ENCODE assay signal across 33 cellular contexts in genomic region chrX:71638409-71638808, GRCh38. TPM values are rescaled to one million over a fixed set of nuclear protein-coding genes. Genes with fewer than 3 reads are reported as not detected.
DNase-seq lines count a peak whose midpoint lies in the region; ATAC-seq, FAIRE-seq and TF ChIP-seq lines count a peak whose summit lies in the region.
"Had no signal": no experiment of that assay in that cellular context is flagged by ENCODE, and none has a peak within 500 bp of the region (broad histone marks: within the 10 kb centered on the region; RNA-seq: fewer than 3 reads in every experiment).

No MANE protein-coding gene starts in this region.

- FAIRE-seq in endothelial cell of umbilical vein (lab: Jason Lieb, UNC): peak; percentile 82
- FAIRE-seq: TTC549 had no signal

- BruUV-seq in endothelial cell of umbilical vein (replicated peaks; lab: Mats Ljungman, UMichigan): no TSS peak

- CTCF ChIA-PET in activated CD8-positive, alpha-beta memory T cell treated with anti-CD3 and anti-CD28 coated beads, Interleukin-2, amount 10 ng/mL, durations not matched to agents 7 days and 5 days (lab: Charles Lee): interaction anchor here (0.7 to 5.2 kb wide), 3 partner anchors 12 to 22 kb away, joined by 4 to 33 read pairs (median 4); partner anchors contain the start of gene CXCR3
- CTCF ChIA-PET in endothelial cell of umbilical vein (lab: Charles Lee): interaction anchor here (0.5 to 1.0 kb wide), 2 partner anchors 16 to 361 kb away, joined by 3 to 7 read pairs; no protein-coding TSS in a partner anchor

- no peaks in the 10 kb centered on the region for H3K79me2 ChIP-seq in endothelial cell of umbilical vein (ENCODE audit: control insufficient read depth, insufficient read depth, low read length)

- TF ChIP-seq POLR2A in endothelial cell of umbilical vein (IDR thresholded peaks at IDR 0.05; ENCODE audit: low read depth, low read length): no peak
- TF ChIP-seq POLR2A in erythroblast (IDR thresholded peaks at IDR 0.05; ENCODE audit: low read length): no peak

- peak overlapping the region; percentile 54 for H2AFZ ChIP-seq in endothelial cell of umbilical vein (ENCODE audit: low read depth, low read length)

- intact Hi-C loops in endothelial cell of umbilical vein (cut with micrococcal nuclease): loop anchor here (1.0 kb wide), 1 partner anchor 16 kb away; no protein-coding TSS in a partner anchor

- ATAC-seq in activated CD8-positive, alpha-beta memory T cell treated with anti-CD3 and anti-CD28 coated beads, Interleukin-2, amount 10 ng/mL, durations not matched to agents 7 days and 5 days: peak; percentile 41
- peak; percentile 21 for ATAC-seq in GM19351 (IDR thresholded peaks at IDR 0.05; ENCODE audit: unreplicated experiment)
- ATAC-seq in stimulated activated effector memory CD8-positive, alpha-beta T cell treated with anti-CD3 and anti-CD28 coated beads, Interleukin-12 subunit alpha, Interleukin-12 subunit beta, amount 100 ng/mL, for 72 hours: peak; percentile 70

- peaks cover 24% of the 10 kb centered on the region for H3K4me1 ChIP-seq in endothelial cell of umbilical vein (ENCODE audit: control insufficient read depth, extremely low read depth, insufficient read depth, low read length)
- H3K4me1 ChIP-seq: SJSA1, suprapubic skin, uterus had no signal

- H3K4me2 ChIP-seq in endothelial cell of umbilical vein (ENCODE audit: insufficient read depth, low read length): peak overlapping the region; percentile 88

- H3K36me3 Mint-ChIP-seq in activated CD8-positive, alpha-beta memory T cell treated with anti-CD3 and anti-CD28 coated beads, Interleukin-2, amount 10 ng/mL, durations not matched to agents 7 days and 5 days: peaks cover 1% of the 10 kb centered on the region
- no peaks in the 10 kb centered on the region for H3K36me3 Mint-ChIP-seq in stimulated activated effector memory CD8-positive, alpha-beta T cell treated with anti-CD3 and anti-CD28 coated beads, Interleukin-12 subunit alpha, Interleukin-12 subunit beta, amount 100 ng/mL, for 72 hours
- H3K36me3 Mint-ChIP-seq: memory B cell, naive B cell had no signal

- POLR2A ChIA-PET in endothelial cell of umbilical vein (lab: Charles Lee): no interaction called here

- H3K9me3 ChIP-seq in endothelial cell of umbilical vein (replicated peaks; ENCODE audit: control insufficient read depth, insufficient read depth, low read length) (no peaks in the 10 kb centered on the region), MG63 (no peaks in the 10 kb centered on the region)
- H3K9me3 ChIP-seq: heart left ventricle, SJSA1, suprapubic skin, uterus had no signal

- H3K9me3 Mint-ChIP-seq in activated CD8-positive, alpha-beta memory T cell treated with anti-CD3 and anti-CD28 coated beads, Interleukin-2, amount 10 ng/mL, durations not matched to agents 7 days and 5 days (ENCODE audit: low read depth): no peaks in the 10 kb centered on the region
- H3K9me3 Mint-ChIP-seq in stimulated activated effector memory CD8-positive, alpha-beta T cell treated with anti-CD3 and anti-CD28 coated beads, Interleukin-12 subunit alpha, Interleukin-12 subunit beta, amount 100 ng/mL, for 72 hours: no peaks in the 10 kb centered on the region
- H3K9me3 Mint-ChIP-seq: activated naive CD8-positive, alpha-beta T cell treated with anti-CD3 and anti-CD28 coated beads, Interleukin-2, amount 10 ng/mL, durations not matched to agents 7 days and 5 days; memory B cell; naive B cell had no signal

- H3K27me3 Mint-ChIP-seq in activated CD8-positive, alpha-beta memory T cell treated with anti-CD3 and anti-CD28 coated beads, Interleukin-2, amount 10 ng/mL, durations not matched to agents 7 days and 5 days: no peaks in the 10 kb centered on the region
- H3K27me3 Mint-ChIP-seq: activated naive CD8-positive, alpha-beta T cell treated with anti-CD3 and anti-CD28 coated beads, Interleukin-2, amount 10 ng/mL, durations not matched to agents 7 days and 5 days; memory B cell; naive B cell had no signal

- no peaks in the 10 kb centered on the region for H3K9me1 ChIP-seq in endothelial cell of umbilical vein (replicated peaks; ENCODE audit: control insufficient read depth, extremely low read depth, insufficient read depth, low read length)

- H3K36me3 ChIP-seq in endothelial cell of umbilical vein (ENCODE audit: control insufficient read depth in 2 of 2, extremely low read depth in 1 of 2, insufficient read depth in 2 of 2, low read length in 2 of 2): no peaks in the 10 kb centered on the region
- no peaks in the 10 kb centered on the region for H3K36me3 ChIP-seq in MG63
- H3K36me3 ChIP-seq: heart left ventricle, SJSA1, suprapubic skin, uterus had no signal

- H3K4me3 ChIP-seq in endothelial cell of umbilical vein (replicated peaks in 1 of 3; ENCODE audit: insufficient read depth in 1 of 3, low read depth in 1 of 3, low read length in 3 of 3): no peak overlapping the region
- no peak overlapping the region for H3K4me3 ChIP-seq in MG63
- H3K4me3 ChIP-seq: SJSA1, suprapubic skin, uterus had no signal

- H3K9ac ChIP-seq in endothelial cell of umbilical vein (replicated peaks; ENCODE audit: extremely low read depth, insufficient read depth, low read length): peak overlapping the region; percentile 34

- H3K27me3 ChIP-seq in endothelial cell of umbilical vein (ENCODE audit: control insufficient read depth in 2 of 2, insufficient read depth in 2 of 2, low read length in 2 of 2): no peaks in the 10 kb centered on the region
- no peaks in the 10 kb centered on the region for H3K27me3 ChIP-seq in MG63
- H3K27me3 ChIP-seq: heart left ventricle, SJSA1, suprapubic skin, uterus had no signal

- no peaks in the 10 kb centered on the region for H4K20me1 ChIP-seq in endothelial cell of umbilical vein (replicated peaks; ENCODE audit: control insufficient read depth, extremely low read depth, insufficient read depth, low read length)

- H3K27ac ChIP-seq in endothelial cell of umbilical vein (ENCODE audit: insufficient read depth, low read depth, low read length): peak overlapping the region; percentile 39
- H3K27ac ChIP-seq: SJSA1, suprapubic skin, uterus had no signal

- H3K4me1 Mint-ChIP-seq in activated CD8-positive, alpha-beta memory T cell treated with anti-CD3 and anti-CD28 coated beads, Interleukin-2, amount 10 ng/mL, durations not matched to agents 7 days and 5 days: peaks cover 15% of the 10 kb centered on the region
- peaks cover 6% of the 10 kb centered on the region for H3K4me1 Mint-ChIP-seq in stimulated activated effector memory CD8-positive, alpha-beta T cell treated with anti-CD3 and anti-CD28 coated beads, Interleukin-12 subunit alpha, Interleukin-12 subunit beta, amount 100 ng/mL, for 72 hours

- no peak overlapping the region for H3K27ac Mint-ChIP-seq in activated CD8-positive, alpha-beta memory T cell treated with anti-CD3 and anti-CD28 coated beads, Interleukin-2, amount 10 ng/mL, durations not matched to agents 7 days and 5 days
- no peak overlapping the region for H3K27ac Mint-ChIP-seq in stimulated activated effector memory CD8-positive, alpha-beta T cell treated with anti-CD3 and anti-CD28 coated beads, Interleukin-12 subunit alpha, Interleukin-12 subunit beta, amount 100 ng/mL, for 72 hours
- H3K27ac Mint-ChIP-seq: activated naive CD8-positive, alpha-beta T cell treated with anti-CD3 and anti-CD28 coated beads, Interleukin-2, amount 10 ng/mL, durations not matched to agents 7 days and 5 days; memory B cell; naive B cell had no signal

- no peak for DNase-seq in activated CD8-positive, alpha-beta memory T cell treated with anti-CD3 and anti-CD28 coated beads, Interleukin-2, amount 10 ng/mL, durations not matched to agents 7 days and 5 days
- DNase-seq in activated CD8-positive, alpha-beta memory T cell treated with anti-CD3 and anti-CD28 coated beads, Interleukin-2, amount 50 U/mL, for 4 hours: no peak
- DNase-seq in endothelial cell of umbilical vein (ENCODE audit: low read depth, low spot score) (no peak), MG63 (no peak), erythroblast (lab: John Stamatoyannopoulos, UW) (no peak), COR-L47 (lab: John Stamatoyannopoulos, UW) (no peak)
- DNase-seq in stimulated activated effector memory CD8-positive, alpha-beta T cell treated with anti-CD3 and anti-CD28 coated beads, Interleukin-12 subunit alpha, Interleukin-12 subunit beta, amount 100 ng/mL, for 72 hours (ENCODE audit: low spot score in 2 of 2): no peak
- DNase-seq: activated CD4-positive, alpha-beta T cell treated with anti-CD3 and anti-CD28 coated beads for 1 hour; activated naive CD8-positive, alpha-beta T cell treated with anti-CD3 and anti-CD28 coated beads, Interleukin-2, amount 10 ng/mL, durations not matched to agents 7 days and 5 days; GOT3; heart left ventricle; KG1; left cardiac atrium; naive B cell; NCI-H1694; NCI-H2171; NCI-H524 treated with DMSO at 0.1 percent for 48 hours; NK-92 treated with Interleukin-12 subunit alpha and Interleukin-12 subunit beta, amount 100 ng/mL, for 24 hours; nucleus accumbens; stimulated activated CD4-positive, alpha-beta T cell treated with anti-CD3 and anti-CD28 coated beads, Interleukin-1b, Interleukin-23, amount 100 ng/mL, for 48 hours; uterus had no signal

- dilution Hi-C loops in endothelial cell of umbilical vein (cut with MboI; ENCODE audit: extremely low pct_ligation_motif_present, low sequenced_read_pairs): no loop called here

- H3K4me3 Mint-ChIP-seq in activated CD8-positive, alpha-beta memory T cell treated with anti-CD3 and anti-CD28 coated beads, Interleukin-2, amount 10 ng/mL, durations not matched to agents 7 days and 5 days: no peak overlapping the region
- H3K4me3 Mint-ChIP-seq in stimulated activated effector memory CD8-positive, alpha-beta T cell treated with anti-CD3 and anti-CD28 coated beads, Interleukin-12 subunit alpha, Interleukin-12 subunit beta, amount 100 ng/mL, for 72 hours: no peak overlapping the region
- H3K4me3 Mint-ChIP-seq: activated naive CD8-positive, alpha-beta T cell treated with anti-CD3 and anti-CD28 coated beads, Interleukin-2, amount 10 ng/mL, durations not matched to agents 7 days and 5 days; memory B cell; naive B cell had no signal

- TF ChIP-seq CTCF in endothelial cell of umbilical vein (IDR thresholded peaks at IDR 0.05; ENCODE audit: extremely low read depth in 1 of 2, insufficient read depth in 1 of 2, low read depth in 1 of 2, low read length in 2 of 2): no peak

RNA-seq across cellular contexts. Expression of gene CXCR3, which starts 20.1 kb away (rescaled TPM):
- 100 to 1,000 TPM in 1 of 2 experiments, 10 to 100 TPM in 1; 97.4 to 119 TPM for total RNA-seq in activated CD8-positive, alpha-beta memory T cell treated with anti-CD3 and anti-CD28 coated beads, Interleukin-2, amount 10 ng/mL, durations not matched to agents 7 days and 5 days
- not detected in 2 replicates for total RNA-seq in endothelial cell of umbilical vein
- not detected in 2 replicates for polyA plus RNA-seq in endothelial cell of umbilical vein
- not detected in 2 replicates for polyA plus RNA-seq in endothelial cell of umbilical vein (2011; cell fraction: cytosol; rRNA removed)
- polyA plus RNA-seq in endothelial cell of umbilical vein (2011; cell fraction: nucleus; rRNA removed): not detected in 2 replicates
- not detected in 2 replicates for polyA plus RNA-seq in endothelial cell of umbilical vein (2012)
- polyA minus RNA-seq in endothelial cell of umbilical vein: not detected in 2 replicates
- not detected for polyA minus RNA-seq in endothelial cell of umbilical vein (2011; cell fraction: cytosol; rRNA and poly(A)+ RNA removed)
- polyA minus RNA-seq in endothelial cell of umbilical vein (2011; cell fraction: nucleus; rRNA and poly(A)+ RNA removed): not detected in 2 replicates
- total RNA-seq in MG63 (2014; rRNA removed; shearing (Covaris generic); ENCODE audit: low replicate concordance): not detected in 2 replicates
- total RNA-seq: cerebellum, fibroblast of villous mesenchyme, HT1080, pulmonary artery endothelial cell, RPMI7951, SJSA1, skeletal muscle tissue had no signal
- polyA plus RNA-seq: AG04450 had no signal

Comparison
In these comparisons a context has a peak if more than half of its experiments do, and no peak if none do; other contexts are left out.
1. RNA of gene CXCR3, which starts 20.1 kb away (total RNA-seq): 97.4 to 119 TPM in activated CD8-positive, alpha-beta memory T cell treated with anti-CD3 and anti-CD28 coated beads, Interleukin-2, amount 10 ng/mL, durations not matched to agents 7 days and 5 days; not detected in endothelial cell of umbilical vein and not detected in MG63; every median in the first group is over 10 times any median in the second.
2. Peak in every context shown above with its lines, with median percentiles within 50 percentile points of each other: ATAC-seq.